In genomic region chr19:35899547-35900214, GRCh38 we compare ENCODE assay signal across 8 cellular contexts. TPM values are rescaled to one million over a fixed set of nuclear protein-coding genes. Genes with fewer than 3 reads are reported as not detected.
DNase-seq lines count a peak whose midpoint lies in the region; ATAC-seq and TF ChIP-seq lines count a peak whose summit lies in the region.

No MANE protein-coding gene starts in this region.

- H2BK120ac ChIP-seq in H9 (ENCODE audit: low read depth, low read length, poor library complexity, severe bottlenecking) (no peak overlapping the region), trophoblast cell (ENCODE audit: insufficient read depth, low read length, poor library complexity) (peak overlapping the region; percentile 83)

- H4K12ac ChIP-seq in trophoblast cell (ENCODE audit: low read depth, low read length), result peak overlapping the region; percentile 63

- H3K27ac ChIP-seq in DOHH2 (ENCODE audit: low read depth, low read length), result peak overlapping the region; percentile 94
- H3K27ac ChIP-seq in H9 (ENCODE audit: insufficient read length, low read depth, low read length), result no peak overlapping the region
- peak overlapping the region; percentile 34 for H3K27ac ChIP-seq in adipose tissue (ENCODE audit: low read depth, low read length)
- H3K27ac ChIP-seq in heart left ventricle, result peak overlapping the region; percentile 12 to 89 (median 78)
- peak overlapping the region; percentile 84 for H3K27ac ChIP-seq in trophoblast cell (ENCODE audit: low read depth, low read length)
- H3K27ac ChIP-seq in tibial nerve, result peak overlapping the region; percentile 83 to 94 (median 92)

- H3K9me2 ChIP-seq in DOHH2 (replicated peaks; ENCODE audit: control insufficient read depth, low read length), result no peaks in the 10 kb centered on the region

- peak overlapping the region; percentile 99 for H3K4me2 ChIP-seq in DOHH2 (ENCODE audit: low read length)
- peak overlapping the region; percentile 78 for H3K4me2 ChIP-seq in H9 (ENCODE audit: insufficient read depth, insufficient read length, low read length)
- peak overlapping the region; percentile 99 for H3K4me2 ChIP-seq in trophoblast cell (ENCODE audit: low read length)

- ATAC-seq in T-cell (replicated peaks in 1 of 4) (peak; percentile 61 to 69 (median 65)), heart left ventricle (peak; percentile 79 to 92 (median 84))

- H3F3A ChIP-seq in DOHH2 (ENCODE audit: control insufficient read depth, insufficient read depth), result peaks cover 18% of the 10 kb centered on the region

- TF ChIP-seq CTCF in DOHH2 (IDR thresholded peaks at IDR 0.05; ENCODE audit: low read depth, low read length, poor library complexity, severe bottlenecking) (no peak), H9 (conservative IDR thresholded peaks at IDR 0.05) (no peak), heart left ventricle (IDR thresholded peaks at IDR 0.05) (no peak), tibial nerve (IDR thresholded peaks at IDR 0.05) (peak in 1 of 5 experiments; percentile 13)

- no CpG with 5 or more reads among the region's 43 CpGs for WGBS in H9 (ENCODE audit: extremely low coverage, insufficient read length, low lambda C conversion rate)
- 0 to 1% (median 0%) methylated on average over 32 to 42 of the region's 43 CpGs for WGBS in adipose tissue, 3 donors
- 0 to 1% (median 0%) methylated on average over 5 to 42 of the region's 43 CpGs for WGBS in heart left ventricle, 4 donors
- no CpG with 5 or more reads among the region's 43 CpGs for WGBS in trophoblast cell (ENCODE audit: extremely low coverage, insufficient coverage, insufficient read length)
- 0% methylated on average over 16 to 29 of the region's 43 CpGs for WGBS in tibial nerve, 2 donors

- peaks cover 9 to 33% (median 27%) of the 10 kb centered on the region in 3 experiments; a peak in 6 of 7 replicates for H3K36me3 Mint-ChIP-seq in H9 (ENCODE audit: insufficient read depth in 1 of 3, low read depth in 3 of 3)
- peaks cover 11% of the 10 kb centered on the region for H3K36me3 Mint-ChIP-seq in T-cell

- H2BK5ac ChIP-seq in H9 (ENCODE audit: insufficient read length, low read length) (no peak overlapping the region), trophoblast cell (ENCODE audit: low read depth, low read length, poor library complexity) (peak overlapping the region; percentile 86)

- peaks cover 3% of the 10 kb centered on the region for H3K79me1 ChIP-seq in H9 (ENCODE audit: insufficient read depth, low read depth, low read length, poor library complexity, severe bottlenecking)
- peaks cover 13% of the 10 kb centered on the region for H3K79me1 ChIP-seq in trophoblast cell (ENCODE audit: low read length)

- peak in 1 of 2 donors; percentile 37 for TF ChIP-seq POLR2A in heart left ventricle (IDR thresholded peaks at IDR 0.05)
- TF ChIP-seq POLR2A in tibial nerve (IDR thresholded peaks at IDR 0.05), result peak; percentile 40 to 41

- intact Hi-C loops in heart left ventricle (cut with DNase I), result loop anchor here in 5 of 10 donors (1.0 to 5.0 kb wide), 4 partner anchors 29 to 33 kb away; no protein-coding TSS in a partner anchor

- no peak overlapping the region for H2AK5ac ChIP-seq in H9 (ENCODE audit: insufficient read length, low read length)
- H2AK5ac ChIP-seq in trophoblast cell (ENCODE audit: low read length), result peak overlapping the region; percentile 79

- no peak overlapping the region for H2BK15ac ChIP-seq in H9 (ENCODE audit: low read depth, low read length)

- H4K8ac ChIP-seq in H9 (replicated peaks; ENCODE audit: insufficient read length, low read depth, low read length) (no peak overlapping the region), trophoblast cell (ENCODE audit: low read depth, low read length) (peak overlapping the region; percentile 84)

- peak overlapping the region; percentile 49 for H3K9ac ChIP-seq in H9 (ENCODE audit: extremely low read depth, insufficient read length, low read length)
- H3K9ac ChIP-seq in trophoblast cell (ENCODE audit: low read length), result peak overlapping the region; percentile 91

- no peak overlapping the region for H3K23ac ChIP-seq in H9 (ENCODE audit: insufficient read length, low read depth, low read length)
- no peak overlapping the region for H3K23ac ChIP-seq in trophoblast cell (ENCODE audit: low read length)

- H4K20me1 ChIP-seq in DOHH2 (ENCODE audit: control insufficient read depth, insufficient read depth, low read depth, low read length), result peaks cover 18% of the 10 kb centered on the region
- H4K20me1 ChIP-seq in H9 (ENCODE audit: control insufficient read depth, insufficient read depth, insufficient read length), result no peaks in the 10 kb centered on the region

- peak overlapping the region; percentile 87 for H3K4me3 ChIP-seq in DOHH2 (ENCODE audit: low read length)
- H3K4me3 ChIP-seq in heart left ventricle, result peak overlapping the region; percentile 32 to 80 (median 68)
- H3K4me3 ChIP-seq in trophoblast cell (ENCODE audit: low read depth, low read length), result peak overlapping the region; percentile 89
- H3K4me3 ChIP-seq in tibial nerve, result peak overlapping the region; percentile 72 to 82 (median 78)

- no peak overlapping the region for H2BK20ac ChIP-seq in H9 (ENCODE audit: low read depth, low read length, poor library complexity, severe bottlenecking)

- no peak overlapping the region for H3K18ac ChIP-seq in H9 (ENCODE audit: insufficient read length, low read depth, low read length)
- H3K18ac ChIP-seq in trophoblast cell (ENCODE audit: low read length), result peak overlapping the region; percentile 95

- H3K27me3 ChIP-seq in DOHH2 (ENCODE audit: control insufficient read depth, low read length) (no peaks in the 10 kb centered on the region), H9 (ENCODE audit: insufficient read depth, low read length) (no peaks in the 10 kb centered on the region), heart left ventricle (no peaks in the 10 kb centered on the region), trophoblast cell (ENCODE audit: insufficient read depth, low read length) (no peaks in the 10 kb centered on the region), tibial nerve (peaks cover 0 to 3% of the 10 kb centered on the region in 2 donors)

- CTCF ChIA-PET in T-cell (lab: Charles Lee), result interaction anchor here in 1 of 2 donors (0.6 kb wide), 1 partner anchor 69 kb away, joined by 6 read pairs; no protein-coding TSS in a partner anchor

- H3K4ac ChIP-seq in H9 (ENCODE audit: low read depth, low read length) (no peak overlapping the region), trophoblast cell (ENCODE audit: low read depth, low read length) (peak overlapping the region; percentile 98)

- H3K14ac ChIP-seq in H9 (ENCODE audit: insufficient read depth, low read length), result peak overlapping the region; percentile 62; the same call in 1 of the 2 replicates
- H3K14ac ChIP-seq in trophoblast cell (ENCODE audit: low read length), result peak overlapping the region; percentile 97

- peaks cover 12% of the 10 kb centered on the region for H3K27me3 Mint-ChIP-seq in H9 (ENCODE audit: low read depth)
- H3K27me3 Mint-ChIP-seq in T-cell, result no peaks in the 10 kb centered on the region

- H3K27ac Mint-ChIP-seq in H9, result peak overlapping the region in 2 of 3 experiments; percentile 84 to 95; a peak in 3 of 7 replicates
- H3K27ac Mint-ChIP-seq in T-cell, result peak overlapping the region; percentile 99

- DNase-seq in H9, result peak; percentile 65
- DNase-seq in NCI-H1105 (lab: John Stamatoyannopoulos, UW), result peak; percentile 83
- DNase-seq in T-cell, result peak; percentile 68 to 93 (median 85)
- peak; percentile 85 to 90 (median 88) for DNase-seq in heart left ventricle
- peak; percentile 72 to 79 for DNase-seq in trophoblast cell
- peak; percentile 57 to 65 for DNase-seq in tibial nerve (ENCODE audit: low spot score in 2 of 2)

- peaks cover 10% of the 10 kb centered on the region for H3K23me2 ChIP-seq in H9 (ENCODE audit: insufficient read length, low read depth, low read length, poor library complexity, severe bottlenecking)

- peak; percentile 39 to 81 for TF ChIP-seq EP300 in tibial nerve (IDR thresholded peaks at IDR 0.05)

- no peak overlapping the region for H3T11ph ChIP-seq in H9 (ENCODE audit: low read length)

- peaks cover 50% of the 10 kb centered on the region for H3K36me3 ChIP-seq in DOHH2 (ENCODE audit: control insufficient read depth, low read length)
- H3K36me3 ChIP-seq in heart left ventricle, result peaks cover 0 to 37% (median 24%) of the 10 kb centered on the region in 9 donors
- peaks cover 23 to 33% of the 10 kb centered on the region in 2 experiments for H3K36me3 ChIP-seq in trophoblast cell (ENCODE audit: control insufficient read depth in 1 of 2, insufficient read depth in 2 of 2, low read length in 2 of 2)
- peaks cover 0 to 32% (median 19%) of the 10 kb centered on the region in 3 donors for H3K36me3 ChIP-seq in tibial nerve

- H2BK12ac ChIP-seq in H9 (ENCODE audit: insufficient read length, low read depth, low read length) (no peak overlapping the region), trophoblast cell (ENCODE audit: low read length) (no peak overlapping the region)

- H3K9me3 Mint-ChIP-seq in H9 (no peaks in the 10 kb centered on the region; a peak in 1 of 5 replicates), T-cell (no peaks in the 10 kb centered on the region)

- H4K91ac ChIP-seq in H9 (ENCODE audit: insufficient read length, low read depth, low read length) (no peak overlapping the region), trophoblast cell (ENCODE audit: low read depth, low read length) (peak overlapping the region; percentile 88)

- H3K79me2 ChIP-seq in DOHH2 (ENCODE audit: control insufficient read depth, low read length) (peaks cover 64% of the 10 kb centered on the region), H9 (ENCODE audit: insufficient read depth, low read length) (no peaks in the 10 kb centered on the region), trophoblast cell (ENCODE audit: control insufficient read depth, insufficient read depth, low read length, poor library complexity) (peaks cover 8% of the 10 kb centered on the region)

- H3K56ac ChIP-seq in H9 (ENCODE audit: insufficient read length, low read depth, low read length), result no peak overlapping the region

- H3K4me1 Mint-ChIP-seq in H9 (peaks cover 17 to 35% of the 10 kb centered on the region in 2 experiments), T-cell (peaks cover 55 to 68% (median 65%) of the 10 kb centered on the region in 3 donors)

- POLR2A ChIA-PET in T-cell (lab: Charles Lee), result no interaction called here

- no peak overlapping the region for H2AFZ ChIP-seq in H9 (ENCODE audit: low read length)
- H2AFZ ChIP-seq in trophoblast cell (ENCODE audit: insufficient read depth, low read length, poor library complexity), result peak overlapping the region; percentile 92

- H3K4me3 Mint-ChIP-seq in H9, result peak overlapping the region; percentile 90 to 99
- H3K4me3 Mint-ChIP-seq in T-cell, result peak overlapping the region; percentile 97 to 100 (median 98)

- H3K9me3 ChIP-seq in DOHH2 (ENCODE audit: control insufficient read depth, insufficient read depth, low read length) (no peaks in the 10 kb centered on the region), H9 (ENCODE audit: control insufficient read depth, low read depth, low read length) (no peaks in the 10 kb centered on the region), heart left ventricle (no peaks in the 10 kb centered on the region), trophoblast cell (ENCODE audit: insufficient read depth, low read depth, low read length) (no peaks in the 10 kb centered on the region), tibial nerve (no peaks in the 10 kb centered on the region)

- no peak overlapping the region for H4K5ac ChIP-seq in H9 (ENCODE audit: insufficient read length, low read depth, low read length)

- H3K4me1 ChIP-seq in DOHH2 (ENCODE audit: control insufficient read depth, low read length) (peaks cover 47% of the 10 kb centered on the region), H9 (ENCODE audit: insufficient read depth, low read length) (peaks cover 5% of the 10 kb centered on the region; the same call in 1 of the 2 replicates), heart left ventricle (peaks cover 0 to 59% (median 10%) of the 10 kb centered on the region in 12 donors), trophoblast cell (ENCODE audit: control insufficient read depth in 1 of 2, insufficient read depth in 2 of 2, low read length in 2 of 2) (peaks cover 13 to 24% of the 10 kb centered on the region in 2 experiments), tibial nerve (peaks cover 0 to 57% (median 33%) of the 10 kb centered on the region in 4 donors)

RNA-seq across cellular contexts. Expression of gene NFKBID, which starts 0.7 kb away (rescaled TPM):
- total RNA-seq in H9 (2021), result 18.4 and 18.8 TPM in 2 replicates
- total RNA-seq in T-cell, result 10 to 100 TPM; 45.1 to 78.3 (median 51.4) TPM
- polyA plus RNA-seq in adipose tissue, result 10 to 100 TPM in 2 of 3 donors, 1 to 10 TPM in 1; 3.7 to 13.0 (median 10.5) TPM
- 10 to 100 TPM in 1 of 9 donors, 1 to 10 TPM in 7, under 1 TPM in 1; 0.79 to 12.3 (median 3.0) TPM for total RNA-seq in heart left ventricle
- 1 to 10 TPM; 2.8 to 3.1 TPM for polyA plus RNA-seq in heart left ventricle
- polyA plus RNA-seq in trophoblast cell (2013), result 6.3 and 6.7 TPM in 2 replicates
- total RNA-seq in tibial nerve, result 10 to 100 TPM; 15.1 to 23.8 (median 21.8) TPM

RNA-seq across cellular contexts. Expression of gene HCST, which starts 2.6 kb away (rescaled TPM):
- 0.68 and 1.8 TPM in 2 replicates for total RNA-seq in H9 (2021)
- 100 to 1,000 TPM in 2 of 5 donors, 10 to 100 TPM in 3; 60.1 to 165 (median 77.2) TPM for total RNA-seq in T-cell
- polyA plus RNA-seq in adipose tissue, result 10 to 100 TPM in 1 of 3 donors, 1 to 10 TPM in 2; 4.1 to 21.1 (median 6.6) TPM
- total RNA-seq in heart left ventricle, result 10 to 100 TPM in 2 of 9 donors, 1 to 10 TPM in 6, not detected in 1; 2.3 to 31.7 (median 4.7) TPM
- polyA plus RNA-seq in heart left ventricle, result 10 to 100 TPM in 1 of 2 donors, 1 to 10 TPM in 1; 3.2 to 10.1 TPM
- 0.94 and 1.1 TPM in 2 replicates for polyA plus RNA-seq in trophoblast cell (2013)
- total RNA-seq in tibial nerve, result 10 to 100 TPM; 10.5 to 37.6 (median 15.5) TPM

RNA-seq across cellular contexts. Expression of gene TYROBP, which starts 8.4 kb away (rescaled TPM):
- total RNA-seq in H9 (2021) (not detected in 2 replicates), T-cell (1 to 10 TPM; 2.3 to 7.0 (median 2.9) TPM), heart left ventricle (100 to 1,000 TPM in 2 of 9 donors, 10 to 100 TPM in 7; 12.6 to 237 (median 19.4) TPM), tibial nerve (100 to 1,000 TPM in 3 of 4 donors, 10 to 100 TPM in 1; 41.4 to 122 (median 117) TPM)
- polyA plus RNA-seq in adipose tissue (100 to 1,000 TPM in 2 of 3 donors, 10 to 100 TPM in 1; 23.7 to 207 (median 194) TPM), heart left ventricle (10 to 100 TPM; 17.1 to 42.7 TPM)
- 0.31 TPM in 1 of 2 replicates, not detected in the other for polyA plus RNA-seq in trophoblast cell (2013)

RNA-seq across cellular contexts. Expression of gene APLP1, which starts 31.3 kb away (rescaled TPM):
- total RNA-seq in H9 (2021) (29.9 and 36.9 TPM in 2 replicates), T-cell (1 to 10 TPM in 1 of 5 donors, under 1 TPM in 3, not detected in 1; 0.15 to 1.3 (median 0.33) TPM), heart left ventricle (10 to 100 TPM in 8 of 9 donors, 1 to 10 TPM in 1; 8.9 to 44.3 (median 25.3) TPM), tibial nerve (10 to 100 TPM in 2 of 4 donors, 1 to 10 TPM in 2; 8.7 to 19.7 (median 10.7) TPM)
- polyA plus RNA-seq in adipose tissue (10 to 100 TPM in 1 of 3 donors, 1 to 10 TPM in 2; 3.0 to 33.6 (median 6.4) TPM), heart left ventricle (10 to 100 TPM in 1 of 2 donors, 1 to 10 TPM in 1; 2.1 to 19.0 TPM)
- 18.9 and 25.5 TPM in 2 replicates for polyA plus RNA-seq in trophoblast cell (2013)

RNA-seq across cellular contexts. Expression of gene LRFN3, which starts 36.5 kb away (rescaled TPM):
- total RNA-seq in H9 (2021) (18.4 and 20.5 TPM in 2 replicates), T-cell (10 to 100 TPM in 4 of 5 donors, 1 to 10 TPM in 1; 9.2 to 20.8 (median 15.3) TPM), heart left ventricle (10 to 100 TPM in 3 of 9 donors, 1 to 10 TPM in 6; 4.5 to 18.6 (median 8.5) TPM), tibial nerve (10 to 100 TPM in 2 of 4 donors, 1 to 10 TPM in 2; 5.0 to 20.4 (median 8.6) TPM)
- polyA plus RNA-seq in adipose tissue (1 to 10 TPM; 5.8 to 6.7 (median 6.0) TPM), heart left ventricle (10 to 100 TPM in 1 of 2 donors, 1 to 10 TPM in 1; 6.3 to 14.7 TPM)
- 16.3 and 16.4 TPM in 2 replicates for polyA plus RNA-seq in trophoblast cell (2013)
